Comparison of ENCODE assay signal across 14 cellular contexts in the genomic region with DNA sequence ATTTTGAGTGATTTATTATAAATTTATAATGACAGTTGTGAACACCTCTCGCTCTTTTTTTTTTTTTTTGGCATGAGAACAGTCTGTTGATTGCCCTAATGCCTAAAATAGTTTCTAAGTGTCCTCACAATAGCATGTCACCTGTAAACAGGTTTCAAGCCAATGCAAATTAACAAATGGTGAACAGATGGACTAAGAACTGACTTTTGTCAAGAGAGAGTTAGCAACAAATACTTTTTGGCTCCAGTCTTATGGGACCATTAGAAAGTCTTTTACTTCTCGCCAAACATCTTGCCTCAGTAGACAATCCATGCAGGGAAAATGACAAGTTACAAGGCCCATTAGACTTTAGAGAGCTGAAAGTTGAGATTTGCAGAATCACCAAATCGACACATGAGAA.
DNase-seq lines count a peak whose midpoint lies in the region; ATAC-seq lines count a peak whose summit lies in the region.
"Had no signal": no experiment of that assay in that cellular context is flagged by ENCODE, and none has a peak within 500 bp of the region (broad histone marks: within the 10 kb centered on the region; RNA-seq: fewer than 3 reads in every experiment).

No MANE protein-coding gene starts in this region.

- DNase-seq in NCI-H2171 treated with DMSO at 0.1 percent for 48 hours (lab: John Stamatoyannopoulos, UW) (peak; percentile 62), NCI-H2171 (lab: John Stamatoyannopoulos, UW) (no peak), DMS79 treated with DMSO at 0.1 percent for 48 hours (lab: John Stamatoyannopoulos, UW) (peak; percentile 86), NCI-H69 (lab: John Stamatoyannopoulos, UW) (peak; percentile 72), cerebellum (ENCODE audit: low spot score) (peak; percentile 9), CD1c-positive myeloid dendritic cell (ENCODE audit: extremely low spot score) (no peak), left ventricle myocardium superior (no peak)
- DNase-seq in activated naive CD4-positive, alpha-beta T cell treated with anti-CD3 and anti-CD28 coated beads, Interleukin-2, amount 50 U/mL, for 16 hours: no peak
- DNase-seq: 8988T; Caco-2; CD4-positive, alpha-beta T cell; EL; H9; IMR-90 had no signal

- no peak for ATAC-seq in left ventricle myocardium superior

- intact Hi-C loops in left ventricle myocardium superior (cut with micrococcal nuclease): no loop called here

Comparison
In these comparisons a context has a peak if more than half of its experiments do, and no peak if none do; other contexts are left out.
1. DNase-seq: peak in NCI-H2171 treated with DMSO at 0.1 percent for 48 hours (single experiment), DMS79 treated with DMSO at 0.1 percent for 48 hours (single experiment), NCI-H69 (single experiment) and cerebellum (single experiment); none in NCI-H2171 (single experiment), activated naive CD4-positive, alpha-beta T cell treated with anti-CD3 and anti-CD28 coated beads, Interleukin-2, amount 50 U/mL, for 16 hours (single experiment), CD1c-positive myeloid dendritic cell (single experiment) and left ventricle myocardium superior (single experiment).